24 cellular contexts compared by ENCODE assay signal in the genomic region with DNA sequence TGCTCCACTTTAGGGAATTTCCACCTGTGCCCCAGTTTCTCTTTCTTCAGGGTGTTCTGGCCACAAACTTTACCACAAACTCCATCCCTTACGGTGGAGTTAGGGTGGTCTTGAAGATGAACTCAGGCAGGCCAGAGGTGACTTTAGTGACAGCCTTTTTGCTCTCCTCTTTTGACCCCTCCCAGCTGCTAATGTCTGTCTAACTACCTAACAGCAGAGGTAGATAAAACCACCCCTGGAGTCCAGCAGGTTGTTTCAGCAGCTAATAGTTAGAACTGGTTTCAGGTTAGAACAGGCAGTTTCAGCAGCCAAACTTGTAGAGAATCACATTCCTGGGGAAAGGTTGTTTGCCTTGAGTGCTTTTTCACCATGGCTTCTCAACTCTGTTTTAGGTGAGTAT.
"Had no signal": no experiment of that assay in that cellular context is flagged by ENCODE, and none has a peak within 500 bp of the region (broad histone marks: within the 10 kb centered on the region; RNA-seq: fewer than 3 reads in every experiment).

No MANE protein-coding gene starts in this region.

- H3K4me2 ChIP-seq: neural progenitor cell, smooth muscle cell had no signal

- H3K4me1 ChIP-seq: neural progenitor cell, prostate gland, right atrium auricular region, suprapubic skin, transverse colon, upper lobe of right lung, vagina had no signal

- H3K27ac ChIP-seq: dorsolateral prefrontal cortex, neural progenitor cell, prostate gland, right atrium auricular region, suprapubic skin, transverse colon, upper lobe of right lung, vagina had no signal

- H3K4me3 Mint-ChIP-seq: memory B cell; naive thymus-derived CD4-positive, alpha-beta T cell; nephron; neural progenitor cell; stimulated activated naive CD8-positive, alpha-beta T cell treated with anti-CD3 and anti-CD28 coated beads, Interleukin-15, amount 100 ng/mL, for 72 hours had no signal

- H3K4me1 Mint-ChIP-seq: naive thymus-derived CD4-positive, alpha-beta T cell; nephron; neural progenitor cell; stimulated activated naive CD8-positive, alpha-beta T cell treated with anti-CD3 and anti-CD28 coated beads, Interleukin-15, amount 100 ng/mL, for 72 hours had no signal

- H3K27me3 ChIP-seq: dorsolateral prefrontal cortex, neural progenitor cell, right atrium auricular region, suprapubic skin, transverse colon, upper lobe of right lung, vagina had no signal

- H3K36me3 ChIP-seq: neural progenitor cell, prostate gland, right atrium auricular region, suprapubic skin, transverse colon, upper lobe of right lung, vagina had no signal

- H3K9me3 ChIP-seq: prostate gland, right atrium auricular region, suprapubic skin, upper lobe of right lung, vagina had no signal

- H3K9me3 Mint-ChIP-seq: nephron had no signal

- H3K4me3 ChIP-seq: dorsolateral prefrontal cortex, lung, neural progenitor cell, prostate gland, right atrium auricular region, smooth muscle cell, suprapubic skin, transverse colon, upper lobe of right lung, vagina had no signal

- DNase-seq: cortex of kidney; dorsolateral prefrontal cortex; effector CD4-positive, alpha-beta T cell; hypothalamus; midbrain; naive thymus-derived CD4-positive, alpha-beta T cell; nucleus accumbens; stimulated activated CD4-positive, alpha-beta T cell treated with anti-CD3 and anti-CD28 coated beads, Interleukin-12 subunit alpha, Interleukin-12 subunit beta, amount 100 ng/mL, for 4 hours; stimulated activated CD4-positive, alpha-beta T cell treated with anti-CD3 and anti-CD28 coated beads, Interleukin-1b, Interleukin-23, amount 100 ng/mL, for 48 hours; stimulated activated CD4-positive, alpha-beta T cell treated with anti-CD3 and anti-CD28 coated beads, Interleukin-4, amount 100 ng/mL, for 1 hour; stimulated activated CD8-positive, alpha-beta memory T cell treated with anti-CD3 and anti-CD28 coated beads, Interleukin-4, amount 100 ng/mL, for 48 hours; stimulated activated naive CD4-positive, alpha-beta T cell; stimulated activated naive CD8-positive, alpha-beta T cell treated with anti-CD3 and anti-CD28 coated beads, Interleukin-15, amount 100 ng/mL, for 72 hours; transverse colon; upper lobe of right lung had no signal

- H3K27me3 Mint-ChIP-seq: memory B cell; naive thymus-derived CD4-positive, alpha-beta T cell; stimulated activated naive CD8-positive, alpha-beta T cell treated with anti-CD3 and anti-CD28 coated beads, Interleukin-15, amount 100 ng/mL, for 72 hours had no signal

- H3K36me3 Mint-ChIP-seq: memory B cell, neural progenitor cell had no signal

- H3K27ac Mint-ChIP-seq: memory B cell; naive thymus-derived CD4-positive, alpha-beta T cell; nephron; neural progenitor cell; stimulated activated naive CD8-positive, alpha-beta T cell treated with anti-CD3 and anti-CD28 coated beads, Interleukin-15, amount 100 ng/mL, for 72 hours had no signal

- H3K9ac ChIP-seq: neural progenitor cell had no signal
